Comparison of ENCODE assay signal across 8 cellular contexts in the genomic region with DNA sequence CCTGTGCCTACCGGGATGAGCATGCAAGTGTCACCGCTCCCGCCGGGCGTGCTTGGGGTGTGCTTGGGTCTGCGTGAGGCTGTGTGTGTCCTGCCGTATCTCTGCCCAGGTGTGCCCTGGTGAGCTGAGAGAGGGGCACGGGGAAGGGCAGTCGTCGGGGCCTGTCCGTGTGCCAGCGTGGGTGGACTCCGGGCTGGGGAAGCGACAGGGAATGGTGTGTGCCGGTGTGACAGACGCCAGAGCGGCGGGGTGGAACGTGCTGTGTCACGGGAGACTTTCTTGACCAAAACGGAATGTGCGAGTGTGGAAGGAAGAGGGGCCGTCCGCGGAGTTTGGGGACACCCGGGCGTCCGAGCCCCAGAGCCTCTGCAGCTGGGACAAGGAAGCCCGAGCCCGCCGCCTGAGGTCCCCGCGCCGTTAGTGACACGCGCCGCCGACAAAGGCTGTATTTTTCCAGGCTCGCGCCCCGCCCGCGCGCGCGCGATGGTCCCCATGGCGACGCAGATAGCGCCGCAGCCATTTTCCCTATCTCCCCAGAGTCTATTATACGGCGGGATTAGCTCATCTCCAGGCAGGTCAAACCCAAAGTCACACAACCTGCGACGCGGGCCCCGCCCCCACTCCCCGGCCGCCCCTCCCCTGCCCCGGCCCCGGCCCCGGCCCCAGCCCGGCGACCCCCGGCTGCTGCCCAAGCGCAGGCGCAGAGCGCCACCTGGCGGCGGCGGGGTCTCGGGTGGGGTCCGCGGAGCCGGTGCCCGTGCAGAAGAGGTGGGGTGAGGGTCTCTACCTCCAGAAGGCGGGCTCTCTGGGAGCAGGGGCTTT. TPM values are rescaled to one million over a fixed set of nuclear protein-coding genes. Genes with fewer than 3 reads are reported as not detected.
A peak's percentile ranks its signal among the peaks of the same experiment; 100 is the strongest.
DNase-seq lines count a peak whose midpoint lies in the region; ATAC-seq and TF ChIP-seq lines count a peak whose summit lies in the region.

No MANE protein-coding gene starts in this region.

- peak overlapping the region; percentile 25 to 57 (median 50) for H3K4me3 ChIP-seq in right lobe of liver

- in situ Hi-C loops in GM13977 (cut with MboI; ENCODE audit: low pct_unique_long_range_greater_than_20kb, low sequenced_read_pairs, unreplicated experiment) = loop anchor here (25.0 kb wide), 1 partner anchor 410 kb away; no protein-coding TSS in a partner anchor

- H3K27me3 ChIP-seq in right lobe of liver = peaks cover 1 to 28% of the 10 kb centered on the region in 2 donors

- H3K27ac ChIP-seq in 22Rv1 (peak overlapping the region; percentile 73), right lobe of liver (no peak overlapping the region)

- no peaks in the 10 kb centered on the region for H3K36me3 ChIP-seq in right lobe of liver

- WGBS in right lobe of liver (ENCODE audit: insufficient coverage, low coverage, low lambda C conversion rate, missing lambda C conversion rate) = under 1% methylated on average over 37 of the region's 77 CpGs

- no peak for TF ChIP-seq POLR2A in right lobe of liver (IDR thresholded peaks at IDR 0.05)

- ATAC-seq in activated CD4-positive, CD25-positive, alpha-beta regulatory T cell treated with anti-CD3 and anti-CD28 coated beads, Interleukin-2, amount 50 U/mL, for 24 hours = peak; percentile 68 to 69
- ATAC-seq in right lobe of liver (peak; percentile 64 to 81 (median 76)), HG03520 (IDR thresholded peaks at IDR 0.05; ENCODE audit: unreplicated experiment) (no peak)

- H3K9me3 ChIP-seq in right lobe of liver = no peaks in the 10 kb centered on the region

- peaks cover 0 to 18% (median 5%) of the 10 kb centered on the region in 4 donors for H3K4me1 ChIP-seq in right lobe of liver

- DNase-seq in GM13977 (ENCODE audit: low spot score) (peak; percentile 87), NCI-H2227 (lab: John Stamatoyannopoulos, UW; ENCODE audit: unreplicated experiment) (peak; percentile 76), cerebellar cortex (ENCODE audit: low spot score) (peak; percentile 61), right lobe of liver (peak; percentile 63 to 72 (median 69))
- peak; percentile 56 to 65 for DNase-seq in stimulated activated CD4-positive, alpha-beta T cell treated with anti-CD3 and anti-CD28 coated beads, Interleukin-4, amount 100 ng/mL, for 48 hours (ENCODE audit: low read depth in 2 of 2)

- peak; percentile 93 for TF ChIP-seq CTCF in 22Rv1 (IDR thresholded peaks at IDR 0.05)
- peak; percentile 85 for TF ChIP-seq CTCF in GM13977 (IDR thresholded peaks at IDR 0.05; ENCODE audit: extremely low read depth, insufficient read depth, missing control alignments)
- TF ChIP-seq CTCF in right lobe of liver (IDR thresholded peaks at IDR 0.05) = peak; percentile 49 to 85 (median 56)

- intact Hi-C loops in right lobe of liver (cut with DNase I) = loop anchor here (5.0 to 10.0 kb wide), 3 partner anchors 70 to 423 kb away; no protein-coding TSS in a partner anchor

RNA-seq across cellular contexts. Expression of gene GATA2, which starts 4.5 kb away (rescaled TPM):
- 1 to 10 TPM in 2 of 6 experiments, under 1 TPM in 4; 0.60 to 1.3 (median 0.76) TPM for total RNA-seq in right lobe of liver

RNA-seq across cellular contexts. Expression of gene DNAJB8, which starts 30.8 kb away (rescaled TPM):
- total RNA-seq in right lobe of liver = not detected
